ENCODE assay signal across 8 cellular contexts in the genomic region with DNA sequence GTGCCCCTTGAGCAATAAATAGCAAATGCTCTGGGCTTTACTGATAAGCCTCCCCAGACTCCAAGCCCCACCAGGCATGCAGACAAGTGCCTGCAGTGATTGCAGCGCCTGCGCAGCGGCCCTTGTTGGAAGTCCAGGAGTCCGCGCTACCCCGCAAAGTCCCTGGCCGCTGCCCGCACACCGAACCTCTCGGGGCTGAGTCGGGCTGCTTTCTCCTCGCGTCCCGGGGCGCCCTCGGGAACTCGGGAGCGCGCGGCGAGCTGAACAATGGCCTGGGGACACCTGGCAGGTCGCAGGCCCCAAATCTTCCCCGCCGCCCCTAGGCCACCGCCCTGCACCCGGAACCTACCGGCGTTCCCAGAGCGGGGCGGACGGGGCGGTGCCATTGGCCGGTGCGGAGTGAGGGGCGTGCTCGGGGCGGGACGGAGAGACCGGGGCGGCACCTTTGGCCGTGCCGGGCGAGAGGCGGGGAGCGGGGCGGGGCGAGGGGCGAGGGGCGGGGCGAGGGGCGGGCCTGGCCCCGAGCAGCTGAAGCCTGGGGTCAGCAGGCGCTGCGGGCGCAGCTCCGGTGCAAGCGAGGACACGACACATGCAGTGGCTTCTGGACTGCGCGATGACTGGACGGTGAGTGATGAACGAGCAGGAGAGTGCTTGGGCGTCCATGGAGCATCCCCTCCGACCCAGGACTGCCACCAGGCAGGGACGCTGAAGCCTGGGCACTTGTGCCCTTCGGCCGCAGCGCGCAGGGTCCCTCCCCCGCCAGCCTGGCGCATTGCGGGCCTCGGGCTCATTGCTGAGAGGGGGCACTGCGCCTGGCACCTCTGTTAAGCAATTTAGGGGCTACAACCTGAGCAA. TPM values are rescaled to one million over a fixed set of nuclear protein-coding genes. Genes with fewer than 3 reads are reported as not detected.
A peak's percentile ranks its signal among the peaks of the same experiment; 100 is the strongest.
DNase-seq lines count a peak whose midpoint lies in the region; ATAC-seq and TF ChIP-seq lines count a peak whose summit lies in the region.

A gene with protein sequence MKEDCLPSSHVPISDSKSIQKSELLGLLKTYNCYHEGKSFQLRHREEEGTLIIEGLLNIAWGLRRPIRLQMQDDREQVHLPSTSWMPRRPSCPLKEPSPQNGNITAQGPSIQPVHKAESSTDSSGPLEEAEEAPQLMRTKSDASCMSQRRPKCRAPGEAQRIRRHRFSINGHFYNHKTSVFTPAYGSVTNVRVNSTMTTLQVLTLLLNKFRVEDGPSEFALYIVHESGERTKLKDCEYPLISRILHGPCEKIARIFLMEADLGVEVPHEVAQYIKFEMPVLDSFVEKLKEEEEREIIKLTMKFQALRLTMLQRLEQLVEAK (plus strand): TSS at position 560 of the 855 bp plus-strand sequence. CDS start 10,401 bp downstream, outside the sequence.

- WGBS in adrenal gland, 4 donors = 1 to 4% (median 1%) methylated on average over 13 to 74 of the region's 74 CpGs; no CpG with 5 or more reads in 1 of the 4 donors
- WGBS in prostate gland = under 1% methylated on average over 45 of the region's 74 CpGs

- DNase-seq in GM12864 (ENCODE audit: low read depth) (no peak), HFFc6 (peak; percentile 66), NB4 (ENCODE audit: low read depth) (peak; percentile 94), T follicular helper cell (ENCODE audit: low read depth) (peak; percentile 85), adrenal gland (peak; percentile 92 to 95 (median 94)), left cardiac atrium (peak; percentile 94), prostate gland (ENCODE audit: low spot score) (peak; percentile 89), ureter (ENCODE audit: low spot score) (peak; percentile 94)

- peaks cover 1% of the 10 kb centered on the region; the same call in 1 of the 2 replicates for H3K27me3 Mint-ChIP-seq in HFFc6 (ENCODE audit: insufficient read depth)

- intact Hi-C loops in adrenal gland (cut with DNase I) (no loop called here), left cardiac atrium (cut with DNase I) (no loop called here), prostate gland (cut with DNase I) (loop anchor here (2.0 to 10.0 kb wide), 3 partner anchors 15 to 575 kb away; partner anchors contain the start of genes CXCL12 and ZNF22)

- TF ChIP-seq POLR2A in NB4 (IDR thresholded peaks at IDR 0.05; ENCODE audit: extremely low read depth, insufficient read length) = peak; percentile 73
- TF ChIP-seq POLR2A in adrenal gland (IDR thresholded peaks at IDR 0.05) = peak; percentile 62 to 93
- TF ChIP-seq POLR2A in prostate gland (IDR thresholded peaks at IDR 0.05) = peak; percentile 69

- H3K4me3 ChIP-seq in GM12864 (ENCODE audit: low read depth, low read length) = peak within 1 kb of the TSS; percentile 78
- H3K4me3 ChIP-seq in NB4 (ENCODE audit: low read depth, low read length) = peak within 1 kb of the TSS; percentile 86
- peak within 1 kb of the TSS; percentile 50 to 86 (median 79) for H3K4me3 ChIP-seq in adrenal gland
- peak within 1 kb of the TSS; percentile 51 to 72 for H3K4me3 ChIP-seq in prostate gland

- H3K27ac ChIP-seq in adrenal gland (peak within 1 kb of the TSS; percentile 34 to 94 (median 90)), prostate gland (peak within 1 kb of the TSS; percentile 74 to 76)

- peak within 1 kb of the TSS; percentile 90 for H3K4me3 Mint-ChIP-seq in HFFc6

- H3K9me3 ChIP-seq in adrenal gland (replicated peaks in 1 of 3) (no peaks in the 10 kb centered on the region), prostate gland (no peaks in the 10 kb centered on the region)

- H3K4me1 Mint-ChIP-seq in HFFc6 (ENCODE audit: low read depth) = peaks cover 30% of the 10 kb centered on the region

- no peaks in the 10 kb centered on the region for H3K9me3 Mint-ChIP-seq in HFFc6

- peak; percentile 94 to 95 for ATAC-seq in left cardiac atrium

- peaks cover 15% of the 10 kb centered on the region for H3K36me3 Mint-ChIP-seq in HFFc6 (ENCODE audit: low read depth)

- peaks cover 0 to 5% of the 10 kb centered on the region in 2 donors for H3K36me3 ChIP-seq in adrenal gland (replicated peaks in 1 of 2)
- H3K36me3 ChIP-seq in prostate gland = no peaks in the 10 kb centered on the region

- peak within 1 kb of the TSS; percentile 71 for H3K27ac Mint-ChIP-seq in HFFc6

- H3K4me1 ChIP-seq in adrenal gland (replicated peaks in 1 of 2) (peaks cover 20 to 30% of the 10 kb centered on the region in 2 donors), prostate gland (replicated peaks) (peaks cover 12% of the 10 kb centered on the region)

- TF ChIP-seq CTCF in GM12864 (IDR thresholded peaks at IDR 0.05; ENCODE audit: low read depth, low read length, missing control alignments) = no peak
- TF ChIP-seq CTCF in HFFc6 (IDR thresholded peaks at IDR 0.05) = no peak
- no peak for TF ChIP-seq CTCF in NB4 (IDR thresholded peaks at IDR 0.05; ENCODE audit: low read depth, low read length)
- peak in 1 of 6 experiments; percentile 15 for TF ChIP-seq CTCF in adrenal gland (IDR thresholded peaks at IDR 0.05)
- TF ChIP-seq CTCF in prostate gland (IDR thresholded peaks at IDR 0.05) = peak in 1 of 4 experiments; percentile 26

- H3K27me3 ChIP-seq in adrenal gland = no peaks in the 10 kb centered on the region
- no peaks in the 10 kb centered on the region for H3K27me3 ChIP-seq in prostate gland (replicated peaks; ENCODE audit: insufficient read depth)

RNA-seq across cellular contexts. Expression of the gene that starts here (rescaled TPM):
- total RNA-seq in HFFc6 (2021; fragmentation: NEBNext Ultra II Directional; extraction: Animal tissue kit (Norgen Biotek cat#: 25700)) = 1 to 10 TPM; 1.1 to 3.8 (median 2.9) TPM
- total RNA-seq in adrenal gland (10 to 100 TPM in 7 of 8 donors, 1 to 10 TPM in 1; 6.6 to 38.8 (median 25.0) TPM), left cardiac atrium (10 to 100 TPM; 48.9 to 71.5 TPM), prostate gland (10 to 100 TPM in 1 of 2 donors, 1 to 10 TPM in 1; 6.1 to 31.0 TPM), ureter (22.7 TPM)
- polyA plus RNA-seq in adrenal gland = 10 to 100 TPM in 2 of 3 donors, 1 to 10 TPM in 1; 5.2 to 47.5 (median 38.3) TPM
